19 cellular contexts compared by ENCODE assay signal in the genomic region with DNA sequence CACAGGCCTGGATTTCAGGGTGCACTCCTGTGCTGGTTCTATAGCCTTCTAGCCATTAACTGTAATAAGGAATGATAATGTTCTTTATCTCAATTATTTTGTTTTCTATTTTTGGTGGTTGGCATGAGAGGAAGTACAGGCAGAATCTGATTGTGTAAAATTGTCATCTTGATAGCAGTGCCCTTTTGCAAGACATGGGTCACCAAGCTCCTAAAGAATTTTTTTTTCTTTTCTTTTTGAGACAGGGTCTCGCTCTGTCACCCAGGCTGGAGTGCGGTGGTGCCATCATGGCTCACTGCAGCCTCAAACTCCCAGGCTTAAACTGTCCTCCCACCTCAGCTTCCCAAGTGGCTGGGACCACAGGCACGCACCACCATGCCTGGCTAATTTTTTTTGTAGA.
DNase-seq lines count a peak whose midpoint lies in the region; ATAC-seq, FAIRE-seq and TF ChIP-seq lines count a peak whose summit lies in the region.
"Had no signal": no experiment of that assay in that cellular context is flagged by ENCODE, and none has a peak within 500 bp of the region (broad histone marks: within the 10 kb centered on the region; RNA-seq: fewer than 3 reads in every experiment).

No MANE protein-coding gene starts in this region.

- H3K36me3 Mint-ChIP-seq in H9 (ENCODE audit: insufficient read depth in 1 of 3, low read depth in 3 of 3) (no peaks in the 10 kb centered on the region), WTC11 (no peaks in the 10 kb centered on the region)
- H3K36me3 Mint-ChIP-seq: CD14-positive monocyte; CD4-positive, alpha-beta memory T cell had no signal

- no peak for DNase-seq in H9
- DNase-seq in WTC11 (ENCODE audit: low spot score) = no peak
- DNase-seq in H54 (ENCODE audit: insufficient read length, low spot score) = no peak
- DNase-seq in activated CD4-positive, CD25-positive, alpha-beta regulatory T cell (lab: John Stamatoyannopoulos, UW) = no peak
- DNase-seq: ACHN; Calu3; CD4-positive, alpha-beta memory T cell; DMS79 treated with DMSO at 0.1 percent for 48 hours; GF-D8; HFFc6; IMR-90 had no signal

- no CpG with 5 or more reads among the region's 3 CpGs for WGBS in H9 (ENCODE audit: extremely low coverage, insufficient read length, low lambda C conversion rate)

- FAIRE-seq in H54 (lab: Jason Lieb, UNC) = no peak
- FAIRE-seq: A204.1, K562 had no signal

- H3K9me3 Mint-ChIP-seq in H9 (no peaks in the 10 kb centered on the region), WTC11 (no peaks in the 10 kb centered on the region)
- H3K9me3 Mint-ChIP-seq: CD14-positive monocyte; CD4-positive, alpha-beta memory T cell; HFFc6 had no signal

- no peak overlapping the region for H3K56ac ChIP-seq in H9 (ENCODE audit: insufficient read length, low read depth, low read length)

- ATAC-seq in WTC11 (no peak), HG02840 (IDR thresholded peaks at IDR 0.05; ENCODE audit: low FRiP score, unreplicated experiment) (no peak), GM18867 (IDR thresholded peaks at IDR 0.05; ENCODE audit: unreplicated experiment) (no peak)
- ATAC-seq: HCT116, K562 had no signal

- H3K23me2 ChIP-seq in H9 (ENCODE audit: insufficient read length, low read depth, low read length, poor library complexity, severe bottlenecking) = no peaks in the 10 kb centered on the region

- H2BK20ac ChIP-seq in H9 (ENCODE audit: low read depth, low read length, poor library complexity, severe bottlenecking) = no peak overlapping the region

- H2AK5ac ChIP-seq in H9 (ENCODE audit: insufficient read length, low read length) = no peak overlapping the region

- H4K5ac ChIP-seq in H9 (ENCODE audit: insufficient read length, low read depth, low read length) = no peak overlapping the region

- no peak overlapping the region for H2BK15ac ChIP-seq in H9 (ENCODE audit: low read depth, low read length)

- H2AFZ ChIP-seq in H9 (ENCODE audit: low read length) = no peak overlapping the region

- H3K4me3 Mint-ChIP-seq in H9 (no peak overlapping the region), WTC11 (no peak overlapping the region)
- H3K4me3 Mint-ChIP-seq: CD14-positive monocyte; CD4-positive, alpha-beta memory T cell; HFFc6 had no signal

- H3K36me3 ChIP-seq in BLaER1 treated with 17β-estradiol and CSF1 and Interleukin-3, amounts not matched to agents 10 nM and 100 nM = no peaks in the 10 kb centered on the region
- H3K36me3 ChIP-seq in iPS-20b (ENCODE audit: insufficient read depth, low read depth, low read length) = no peaks in the 10 kb centered on the region

- H4K91ac ChIP-seq in H9 (ENCODE audit: insufficient read length, low read depth, low read length) = no peak overlapping the region

- H3K27me3 ChIP-seq in BLaER1 treated with 17β-estradiol and CSF1 and Interleukin-3, amounts not matched to agents 10 nM and 100 nM = no peaks in the 10 kb centered on the region
- H3K27me3 ChIP-seq in H9 (ENCODE audit: insufficient read depth, low read length) (no peaks in the 10 kb centered on the region), iPS-20b (ENCODE audit: insufficient read depth, low read length) (no peaks in the 10 kb centered on the region)

- H3K27ac ChIP-seq in BLaER1 treated with 17β-estradiol and CSF1 and Interleukin-3, amounts not matched to agents 10 nM and 100 nM = no peak overlapping the region
- H3K27ac ChIP-seq in H9 (ENCODE audit: insufficient read length, low read depth, low read length) (peak overlapping the region; percentile 77), iPS-20b (ENCODE audit: low read length) (peak overlapping the region; percentile 35)

- H3K4me2 ChIP-seq in BLaER1 treated with 17β-estradiol and CSF1 and Interleukin-3, amounts not matched to agents 10 nM and 100 nM = peak overlapping the region in 6 of 11 experiments; percentile 13 to 63 (median 46); a peak in 10 of 22 replicates
- no peak overlapping the region for H3K4me2 ChIP-seq in H9 (ENCODE audit: insufficient read depth, insufficient read length, low read length)

- H3K27me3 Mint-ChIP-seq in H9 (ENCODE audit: low read depth) (no peaks in the 10 kb centered on the region), WTC11 (ENCODE audit: low read depth) (no peaks in the 10 kb centered on the region)
- H3K27me3 Mint-ChIP-seq: CD4-positive, alpha-beta memory T cell had no signal

- H3T11ph ChIP-seq in H9 (ENCODE audit: low read length) = no peak overlapping the region

- no peaks in the 10 kb centered on the region for H4K20me1 ChIP-seq in BLaER1 treated with 17β-estradiol and CSF1 and Interleukin-3, amounts not matched to agents 10 nM and 100 nM
- H4K20me1 ChIP-seq in H9 (ENCODE audit: control insufficient read depth, insufficient read depth, insufficient read length) = no peaks in the 10 kb centered on the region

- H3K9ac ChIP-seq in BLaER1 treated with 17β-estradiol and CSF1 and Interleukin-3, amounts not matched to agents 10 nM and 100 nM = no peak overlapping the region
- H3K9ac ChIP-seq in H9 (ENCODE audit: extremely low read depth, insufficient read length, low read length) = no peak overlapping the region
- peak overlapping the region; percentile 46; the same call in 1 of the 2 replicates for H3K9ac ChIP-seq in iPS-20b (ENCODE audit: low read depth, low read length)

- no peak overlapping the region for H2BK5ac ChIP-seq in H9 (ENCODE audit: insufficient read length, low read length)

- peaks cover 8 to 22% (median 15%) of the 10 kb centered on the region in 10 experiments; a peak in 18 of 20 replicates for H3K4me1 ChIP-seq in BLaER1 treated with 17β-estradiol and CSF1 and Interleukin-3, amounts not matched to agents 10 nM and 100 nM
- H3K4me1 ChIP-seq in H9 (ENCODE audit: insufficient read depth, low read length) = peaks cover 5% of the 10 kb centered on the region; the same call in 1 of the 2 replicates
- H3K4me1 ChIP-seq in iPS-20b (ENCODE audit: insufficient read depth, low read length) = peaks cover 18% of the 10 kb centered on the region

- no peak overlapping the region for H3K4ac ChIP-seq in H9 (ENCODE audit: low read depth, low read length)

- H3K79me1 ChIP-seq in H9 (ENCODE audit: insufficient read depth, low read depth, low read length, poor library complexity, severe bottlenecking) = no peaks in the 10 kb centered on the region

- POLR2A ChIA-PET in WTC11 (lab: Charles Lee) = interaction anchor here (0.8 kb wide), 1 partner anchor 115 kb away, joined by 3 read pairs; no protein-coding TSS in a partner anchor

- no peak for TF ChIP-seq POLR2A in H54 (IDR thresholded peaks at IDR 0.05; ENCODE audit: low read depth, low read length)

- no peak overlapping the region for H4K8ac ChIP-seq in H9 (replicated peaks; ENCODE audit: insufficient read length, low read depth, low read length)

- H3K4me1 Mint-ChIP-seq in H9 = peaks cover 35 to 36% of the 10 kb centered on the region in 2 experiments
- peaks cover 52% of the 10 kb centered on the region for H3K4me1 Mint-ChIP-seq in WTC11
- H3K4me1 Mint-ChIP-seq: CD4-positive, alpha-beta memory T cell had no signal

- H3K27ac Mint-ChIP-seq in H9 = peak overlapping the region; percentile 53 to 96 (median 94); a peak in 6 of 7 replicates
- peak overlapping the region; percentile 66 for H3K27ac Mint-ChIP-seq in WTC11
- H3K27ac Mint-ChIP-seq: CD4-positive, alpha-beta memory T cell; HFFc6 had no signal

- no peak overlapping the region for H2BK12ac ChIP-seq in H9 (ENCODE audit: insufficient read length, low read depth, low read length)

- no peaks in the 10 kb centered on the region for H3K79me2 ChIP-seq in H9 (ENCODE audit: insufficient read depth, low read length)

- no peaks in the 10 kb centered on the region for H3K9me3 ChIP-seq in BLaER1 treated with 17β-estradiol and CSF1 and Interleukin-3, amounts not matched to agents 10 nM and 100 nM (replicated peaks in 1 of 11)
- H3K9me3 ChIP-seq in H9 (ENCODE audit: control insufficient read depth, low read depth, low read length) (no peaks in the 10 kb centered on the region), iPS-20b (ENCODE audit: insufficient read depth, low read depth, low read length) (no peaks in the 10 kb centered on the region)

- CTCF ChIA-PET in WTC11 (lab: Charles Lee) = interaction anchor here (0.8 to 1.1 kb wide), 2 partner anchors 64 to 169 kb away, joined by 4 to 5 read pairs; no protein-coding TSS in a partner anchor

- H3K23ac ChIP-seq in H9 (ENCODE audit: insufficient read length, low read depth, low read length) = no peak overlapping the region

- H3K4me3 ChIP-seq in BLaER1 treated with 17β-estradiol and CSF1 and Interleukin-3, amounts not matched to agents 10 nM and 100 nM = no peak overlapping the region
- H3K4me3 ChIP-seq in iPS-20b (ENCODE audit: low read length) = no peak overlapping the region
- H3K4me3 ChIP-seq: K562 had no signal

- TF ChIP-seq CTCF in H9 (conservative IDR thresholded peaks at IDR 0.05) (no peak), WTC11 (IDR thresholded peaks at IDR 0.05) (no peak)

- H2BK120ac ChIP-seq in H9 (ENCODE audit: low read depth, low read length, poor library complexity, severe bottlenecking) = no peak overlapping the region

- H3K18ac ChIP-seq in H9 (ENCODE audit: insufficient read length, low read depth, low read length) = no peak overlapping the region

- no peak overlapping the region for H3K14ac ChIP-seq in H9 (ENCODE audit: insufficient read depth, low read length)

TF ChIP-seq in WTC11, 78 proteins besides CTCF, POLR2A, EP300 and RAD21:
- TF ChIP-seq CBFB (CRISPR knock-in tag; IDR thresholded peaks at IDR 0.05; ENCODE audit: low read depth) (no peak), TEAD4 (CRISPR knock-in tag; IDR thresholded peaks at IDR 0.05) (no peak)
- TF ChIP-seq, protein P1, sequence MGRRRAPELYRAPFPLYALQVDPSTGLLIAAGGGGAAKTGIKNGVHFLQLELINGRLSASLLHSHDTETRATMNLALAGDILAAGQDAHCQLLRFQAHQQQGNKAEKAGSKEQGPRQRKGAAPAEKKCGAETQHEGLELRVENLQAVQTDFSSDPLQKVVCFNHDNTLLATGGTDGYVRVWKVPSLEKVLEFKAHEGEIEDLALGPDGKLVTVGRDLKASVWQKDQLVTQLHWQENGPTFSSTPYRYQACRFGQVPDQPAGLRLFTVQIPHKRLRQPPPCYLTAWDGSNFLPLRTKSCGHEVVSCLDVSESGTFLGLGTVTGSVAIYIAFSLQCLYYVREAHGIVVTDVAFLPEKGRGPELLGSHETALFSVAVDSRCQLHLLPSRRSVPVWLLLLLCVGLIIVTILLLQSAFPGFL (CRISPR knock-in tag; IDR thresholded peaks at IDR 0.05; ENCODE audit: borderline replicate concordance) = no peak

Comparison
In these comparisons a context has a peak if more than half of its experiments do, and no peak if none do; other contexts are left out.
1. H3K27ac ChIP-seq: peak in H9 (single experiment) and iPS-20b (single experiment); none in BLaER1 treated with 17β-estradiol and CSF1 and Interleukin-3, amounts not matched to agents 10 nM and 100 nM (0 of 11).